In genomic region chr10:114442115-114442630, GRCh38 we compare ENCODE assay signal across 25 cellular contexts. TPM values are rescaled to one million over a fixed set of nuclear protein-coding genes. Genes with fewer than 3 reads are reported as not detected.
DNase-seq lines count a peak whose midpoint lies in the region; ATAC-seq and TF ChIP-seq lines count a peak whose summit lies in the region.
"Had no signal": no experiment of that assay in that cellular context is flagged by ENCODE, and none has a peak within 500 bp of the region (broad histone marks: within the 10 kb centered on the region; RNA-seq: fewer than 3 reads in every experiment).

No MANE protein-coding gene starts in this region.

- H3K9ac ChIP-seq in SK-N-SH (no peak overlapping the region), endodermal cell (ENCODE audit: extremely low read depth, low read length, poor library complexity, severe bottlenecking) (no peak overlapping the region), trophoblast cell (ENCODE audit: low read length) (no peak overlapping the region)

- H3K18ac ChIP-seq in trophoblast cell (ENCODE audit: low read length), result no peak overlapping the region

- in situ Hi-C loops in GM13977 (cut with MboI; ENCODE audit: low pct_unique_long_range_greater_than_20kb, low sequenced_read_pairs, unreplicated experiment), result no loop called here

- no peaks in the 10 kb centered on the region for H3K9me2 ChIP-seq in SK-N-SH

- H3K36me3 Mint-ChIP-seq in endodermal cell (ENCODE audit: low read depth), result peaks cover 37% of the 10 kb centered on the region
- H3K36me3 Mint-ChIP-seq in effector memory CD8-positive, alpha-beta T cell (ENCODE audit: insufficient read depth), result peaks cover 68% of the 10 kb centered on the region

- no peak overlapping the region for H4K8ac ChIP-seq in trophoblast cell (ENCODE audit: low read depth, low read length)

- H3K4me3 ChIP-seq in SK-N-SH (ENCODE audit: low read depth in 2 of 2, low read length in 1 of 2) (no peak overlapping the region), endodermal cell (ENCODE audit: low read length) (peak overlapping the region; percentile 37), trophoblast cell (ENCODE audit: low read depth, low read length) (no peak overlapping the region)

- H2AK5ac ChIP-seq in trophoblast cell (ENCODE audit: low read length), result no peak overlapping the region

- no peak overlapping the region for H2BK12ac ChIP-seq in trophoblast cell (ENCODE audit: low read length)

- TF ChIP-seq CTCF in SK-N-SH (IDR thresholded peaks at IDR 0.05), result no peak
- no peak for TF ChIP-seq CTCF in endodermal cell (conservative IDR thresholded peaks at IDR 0.05)
- TF ChIP-seq CTCF in GM13977 (IDR thresholded peaks at IDR 0.05; ENCODE audit: extremely low read depth, insufficient read depth, missing control alignments), result no peak

- CTCF ChIA-PET in SK-N-SH (lab: Yijun Ruan, JAX), result interaction anchor here (0.6 to 1.2 kb wide), 6 partner anchors 19 to 1295 kb away, joined by 3 to 6 read pairs (median 3); no protein-coding TSS in a partner anchor

- H3K23ac ChIP-seq in trophoblast cell (ENCODE audit: low read length), result no peak overlapping the region

- no peaks in the 10 kb centered on the region for H3K79me1 ChIP-seq in trophoblast cell (ENCODE audit: low read length)

- TF ChIP-seq EP300 in SK-N-SH (IDR thresholded peaks at IDR 0.05; ENCODE audit: borderline replicate concordance in 1 of 2, low read depth in 1 of 2, low read length in 1 of 2), result peak in 1 of 2 experiments; percentile 78; a peak in 1 of 4 replicates

- H3K4me1 ChIP-seq in SK-N-SH (ENCODE audit: control insufficient read depth in 1 of 2, insufficient read depth in 2 of 2, low read depth in 1 of 2, low read length in 1 of 2) (peaks cover 0 to 3% of the 10 kb centered on the region in 2 experiments; a peak in 1 of 4 replicates), endodermal cell (ENCODE audit: control insufficient read depth, insufficient read depth, low read length) (no peaks in the 10 kb centered on the region), trophoblast cell (ENCODE audit: control insufficient read depth in 1 of 2, insufficient read depth in 2 of 2, low read length in 2 of 2) (no peaks in the 10 kb centered on the region)

- H2BK120ac ChIP-seq in trophoblast cell (ENCODE audit: insufficient read depth, low read length, poor library complexity), result no peak overlapping the region

- H3F3A ChIP-seq in SK-N-SH (replicated peaks; ENCODE audit: insufficient read depth), result no peaks in the 10 kb centered on the region

- POLR2A ChIA-PET in SK-N-SH (lab: Yijun Ruan, JAX), result interaction anchor here (1.8 kb wide), 1 partner anchor 138 kb away, joined by 4 read pairs; no protein-coding TSS in a partner anchor

- no peak for ATAC-seq in SK-N-SH treated with all-trans-retinoic acid at 6 μM for 48 hours
- no peak for ATAC-seq in effector memory CD8-positive, alpha-beta T cell (replicated peaks)
- ATAC-seq in HG03025 (IDR thresholded peaks at IDR 0.05; ENCODE audit: low FRiP score, unreplicated experiment), result no peak
- ATAC-seq: Panc1 had no signal

- no peaks in the 10 kb centered on the region for H3K79me2 ChIP-seq in SK-N-SH (ENCODE audit: insufficient read depth)
- no peaks in the 10 kb centered on the region for H3K79me2 ChIP-seq in trophoblast cell (ENCODE audit: control insufficient read depth, insufficient read depth, low read length, poor library complexity)

- H3K27me3 ChIP-seq in SK-N-SH (ENCODE audit: insufficient read depth), result no peaks in the 10 kb centered on the region
- H3K27me3 ChIP-seq in endodermal cell (ENCODE audit: control insufficient read depth, insufficient read depth, low read length, poor library complexity, severe bottlenecking), result peaks cover 13% of the 10 kb centered on the region
- H3K27me3 ChIP-seq in trophoblast cell (ENCODE audit: insufficient read depth, low read length), result no peaks in the 10 kb centered on the region

- peak; percentile 38 for DNase-seq in SK-N-SH
- DNase-seq in OCI-M1 (lab: John Stamatoyannopoulos, UW), result peak; percentile 10
- peak; percentile 76 for DNase-seq in endodermal cell
- DNase-seq in trophoblast cell, result peak; percentile 95 to 96
- DNase-seq in effector memory CD8-positive, alpha-beta T cell, result no peak
- DNase-seq in GM13977 (ENCODE audit: low spot score), result no peak
- DNase-seq: CD8-positive, alpha-beta memory T cell; DMS153; DND-41; NCI-H1048; NCI-H1417; NCI-H1694 treated with DMSO at 0.1 percent for 48 hours; NCI-H2081; NCI-H2227 treated with DMSO at 0.1 percent for 48 hours; NCI-H526 treated with DMSO at 0.1 percent for 48 hours; SHP77 had no signal

- no peak for TF ChIP-seq RAD21 in SK-N-SH (IDR thresholded peaks at IDR 0.05; ENCODE audit: low read length)

- no peaks in the 10 kb centered on the region for H3K9me3 Mint-ChIP-seq in endodermal cell
- no peaks in the 10 kb centered on the region for H3K9me3 Mint-ChIP-seq in effector memory CD8-positive, alpha-beta T cell
- H3K9me3 Mint-ChIP-seq: CD8-positive, alpha-beta memory T cell; IgD-negative memory B cell had no signal

- H3K27ac Mint-ChIP-seq in endodermal cell, result no peak overlapping the region
- no peak overlapping the region for H3K27ac Mint-ChIP-seq in effector memory CD8-positive, alpha-beta T cell
- H3K27ac Mint-ChIP-seq: B cell, IgD-negative memory B cell had no signal

- WGBS in SK-N-SH (ENCODE audit: low lambda C conversion rate), result 81% methylated on average over 4 of the region's 4 CpGs
- WGBS in endodermal cell (ENCODE audit: insufficient coverage in 1 of 2, insufficient read length in 1 of 2), 2 experiments, result 70% methylated on average over 4 of the region's 4 CpGs; no CpG with 5 or more reads in 1 of the 2 experiments
- WGBS in trophoblast cell (ENCODE audit: extremely low coverage, insufficient coverage, insufficient read length), result no CpG with 5 or more reads among the region's 4 CpGs

- H2BK5ac ChIP-seq in trophoblast cell (ENCODE audit: low read depth, low read length, poor library complexity), result no peak overlapping the region

- H3K14ac ChIP-seq in trophoblast cell (ENCODE audit: low read length), result no peak overlapping the region

- H3K27ac ChIP-seq in SK-N-SH (ENCODE audit: low read depth in 2 of 2, low read length in 1 of 2) (no peak overlapping the region), endodermal cell (ENCODE audit: low read depth, low read length) (no peak overlapping the region), trophoblast cell (ENCODE audit: low read depth, low read length) (no peak overlapping the region)
- H3K27ac ChIP-seq: 22Rv1, C4-2B, RWPE1 had no signal

- no peak overlapping the region for H3K4me3 Mint-ChIP-seq in endodermal cell
- no peak overlapping the region for H3K4me3 Mint-ChIP-seq in effector memory CD8-positive, alpha-beta T cell
- H3K4me3 Mint-ChIP-seq: B cell; CD8-positive, alpha-beta memory T cell; IgD-negative memory B cell had no signal

- H3K9me3 ChIP-seq in SK-N-SH (no peaks in the 10 kb centered on the region), endodermal cell (ENCODE audit: control insufficient read depth, low read length) (no peaks in the 10 kb centered on the region), trophoblast cell (ENCODE audit: insufficient read depth, low read depth, low read length) (no peaks in the 10 kb centered on the region)

- no peaks in the 10 kb centered on the region for H4K20me1 ChIP-seq in SK-N-SH (ENCODE audit: insufficient read depth)

- H4K12ac ChIP-seq in trophoblast cell (ENCODE audit: low read depth, low read length), result no peak overlapping the region

- H3K4ac ChIP-seq in trophoblast cell (ENCODE audit: low read depth, low read length), result no peak overlapping the region

- H3K36me3 ChIP-seq in SK-N-SH (replicated peaks in 1 of 2; ENCODE audit: control insufficient read depth in 1 of 2, insufficient read depth in 2 of 2, low read length in 1 of 2), result peaks cover 6 to 45% of the 10 kb centered on the region in 2 experiments
- peaks cover 17% of the 10 kb centered on the region for H3K36me3 ChIP-seq in endodermal cell (ENCODE audit: control insufficient read depth, insufficient read depth, low read length)
- H3K36me3 ChIP-seq in trophoblast cell (ENCODE audit: control insufficient read depth in 1 of 2, insufficient read depth in 2 of 2, low read length in 2 of 2), result peaks cover 0 to 7% of the 10 kb centered on the region in 2 experiments

- H4K91ac ChIP-seq in trophoblast cell (ENCODE audit: low read depth, low read length), result no peak overlapping the region

- peaks cover 22% of the 10 kb centered on the region for H3K27me3 Mint-ChIP-seq in endodermal cell (ENCODE audit: insufficient read depth)
- no peaks in the 10 kb centered on the region for H3K27me3 Mint-ChIP-seq in effector memory CD8-positive, alpha-beta T cell
- H3K27me3 Mint-ChIP-seq: B cell; CD8-positive, alpha-beta memory T cell; IgD-negative memory B cell had no signal

- no peak overlapping the region for H2AFZ ChIP-seq in SK-N-SH (ENCODE audit: low read depth)
- no peak overlapping the region for H2AFZ ChIP-seq in trophoblast cell (ENCODE audit: insufficient read depth, low read length, poor library complexity)

- H3K4me2 ChIP-seq in SK-N-SH (no peak overlapping the region), trophoblast cell (ENCODE audit: low read length) (no peak overlapping the region)

- peaks cover 29% of the 10 kb centered on the region for H3K4me1 Mint-ChIP-seq in endodermal cell
- peaks cover 0 to 4% of the 10 kb centered on the region in 2 donors for H3K4me1 Mint-ChIP-seq in effector memory CD8-positive, alpha-beta T cell (ENCODE audit: low read depth in 2 of 2)
- H3K4me1 Mint-ChIP-seq: B cell; CD8-positive, alpha-beta memory T cell; IgD-negative memory B cell had no signal

TF ChIP-seq in SK-N-SH, 30 proteins besides CTCF, POLR2A, EP300 and RAD21:
- peak; percentile 93 for TF ChIP-seq GATA2 (CRISPR knock-in tag; IDR thresholded peaks at IDR 0.05)
- TF ChIP-seq JUND (IDR thresholded peaks at IDR 0.05), result no peak
- peak; percentile 51 for TF ChIP-seq CHD2 (IDR thresholded peaks at IDR 0.05; ENCODE audit: low read length, partially characterized antibody)
- TF ChIP-seq RCOR1 (IDR thresholded peaks at IDR 0.05; ENCODE audit: low read length), result peak; percentile 79
- TF ChIP-seq EZH2phosphoT487 (IDR thresholded peaks at IDR 0.05; ENCODE audit: borderline replicate concordance, low read depth), result no peak
- TF ChIP-seq SIN3A (IDR thresholded peaks at IDR 0.05; ENCODE audit: borderline replicate concordance, low read depth, low read length), result no peak

TF ChIP-seq in SK-N-SH treated with all-trans-retinoic acid at 6 μM for 48 hours, 23 proteins besides CTCF, POLR2A, EP300 and RAD21 (continues in another document):
- TF ChIP-seq ZC3H10 (CRISPR knock-in tag; IDR thresholded peaks at IDR 0.05) (no peak), ZFP3 (CRISPR knock-in tag; IDR thresholded peaks at IDR 0.05) (no peak), GLIS3 (CRISPR knock-in tag; IDR thresholded peaks at IDR 0.05) (no peak), PPARA (CRISPR knock-in tag; IDR thresholded peaks at IDR 0.05; ENCODE audit: borderline replicate concordance) (no peak), ARNTL (CRISPR knock-in tag; IDR thresholded peaks at IDR 0.05; ENCODE audit: borderline replicate concordance, low read depth) (no peak), ZNF565 (CRISPR knock-in tag; conservative IDR thresholded peaks at IDR 0.05; ENCODE audit: low read depth) (no peak)

RNA-seq across cellular contexts. Expression of gene AFAP1L2, which starts 37.9 kb away (rescaled TPM):
- polyA plus RNA-seq in SK-N-SH (2012; rRNA removed), result 0.54 and 0.70 TPM in 2 replicates
- polyA plus RNA-seq in SK-N-SH (2012; cell fraction: cytosol; rRNA removed), result 0.18 and 0.46 TPM in 2 replicates
- 1.7 and 1.9 TPM in 2 replicates for polyA plus RNA-seq in SK-N-SH (2012; cell fraction: nucleus; rRNA removed)
- 1 to 10 TPM; 1.5 to 2.2 TPM for total RNA-seq in endodermal cell
- polyA plus RNA-seq in endodermal cell (2013, experiment 1 of 2), result 4.6 TPM
- 3.9 TPM for polyA plus RNA-seq in endodermal cell (2013, experiment 2 of 2)
- 41.9 and 43.1 TPM in 2 replicates for polyA plus RNA-seq in trophoblast cell (2013)
- total RNA-seq: NCI-H460 had no signal

Comparison
In these comparisons a context has a peak if more than half of its experiments do, and no peak if none do; other contexts are left out.
1. DNase-seq: peak in SK-N-SH (single experiment), OCI-M1 (single experiment), endodermal cell (single experiment) and trophoblast cell (2 of 2); none in effector memory CD8-positive, alpha-beta T cell (0 of 3) and GM13977 (single experiment).